Comparison of ENCODE assay signal across 17 cellular contexts in the genomic region with DNA sequence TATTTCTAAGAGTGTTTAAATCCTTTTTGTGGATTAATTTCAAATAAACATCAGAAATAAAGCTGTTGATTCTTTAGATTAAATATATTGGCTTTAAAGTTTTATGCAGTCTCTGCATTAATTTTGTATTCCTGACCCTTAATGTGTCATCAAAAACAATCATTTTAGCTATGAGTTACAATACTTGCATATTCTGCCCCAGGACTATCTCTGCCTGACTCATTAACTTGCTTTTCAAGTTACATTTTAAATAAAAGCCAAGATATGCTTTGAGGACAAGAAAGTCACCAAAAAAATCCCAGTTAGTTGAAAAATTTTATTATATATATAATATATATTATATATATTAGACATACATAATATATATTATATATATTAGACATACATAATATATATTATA.
DNase-seq lines count a peak whose midpoint lies in the region; ATAC-seq, FAIRE-seq and TF ChIP-seq lines count a peak whose summit lies in the region.
"Had no signal": no experiment of that assay in that cellular context is flagged by ENCODE, and none has a peak within 500 bp of the region (broad histone marks: within the 10 kb centered on the region; RNA-seq: fewer than 3 reads in every experiment).

No MANE protein-coding gene starts in this region.

- H3K79me2 ChIP-seq in PC-3 (ENCODE audit: low read length) = no peaks in the 10 kb centered on the region
- H3K79me2 ChIP-seq in Karpas-422 (ENCODE audit: low read length) = no peaks in the 10 kb centered on the region
- no peaks in the 10 kb centered on the region for H3K79me2 ChIP-seq in mammary epithelial cell (ENCODE audit: insufficient read depth, low read length)

- DNase-seq in PC-3 (peak; percentile 73), bronchial epithelial cell (ENCODE audit: low read depth) (peak; percentile 54), frontal cortex (ENCODE audit: low spot score in 2 of 2) (no peak), Karpas-422 (no peak), mammary epithelial cell (no peak)
- no peak for DNase-seq in activated T-cell treated with anti-CD3 and anti-CD28 coated beads, Interleukin-2, amount 50 U/mL, for 1 hour
- DNase-seq: C1 segment of cervical spinal cord; Calu3; CD4-positive, alpha-beta memory T cell; COR-L47; DMS53; DMS79 treated with DMSO at 0.1 percent for 48 hours; GOT3; HFFc6 had no signal

- BruUV-seq in PC-3 (replicated peaks; lab: Mats Ljungman, UMichigan) = no TSS peak
- no TSS peak for BruUV-seq in mammary epithelial cell (replicated peaks; lab: Mats Ljungman, UMichigan)

- H3K27me3 ChIP-seq in PC-3 (ENCODE audit: low read length) = no peaks in the 10 kb centered on the region
- H3K27me3 ChIP-seq in bronchial epithelial cell (ENCODE audit: control insufficient read depth, insufficient read depth, low read length) = no peaks in the 10 kb centered on the region
- H3K27me3 ChIP-seq in Karpas-422 (ENCODE audit: low read length) = no peaks in the 10 kb centered on the region
- H3K27me3 ChIP-seq in mammary epithelial cell (ENCODE audit: insufficient read depth, low read length) = no peaks in the 10 kb centered on the region

- H3K9ac ChIP-seq in PC-3 (ENCODE audit: low read length) = no peak overlapping the region
- no peak overlapping the region for H3K9ac ChIP-seq in Karpas-422 (ENCODE audit: low read length)
- no peak overlapping the region for H3K9ac ChIP-seq in mammary epithelial cell (ENCODE audit: insufficient read depth, low read length)

- CTCF ChIA-PET in PC-3 (lab: Charles Lee) (no interaction called here), mammary epithelial cell (lab: Charles Lee; ENCODE audit: low non-redundant PET) (no interaction called here)

- POLR2A ChIA-PET in PC-3 (lab: Charles Lee; ENCODE audit: unreplicated experiment) = no interaction called here

- 0 out of 2 replicates have a peak, but pooled peaks have one; percentile 16 for ATAC-seq in PC-3

- H3K9me3 ChIP-seq in PC-3 (ENCODE audit: low read length) (no peaks in the 10 kb centered on the region), Karpas-422 (ENCODE audit: low read length) (peaks cover 32% of the 10 kb centered on the region), mammary epithelial cell (replicated peaks; ENCODE audit: insufficient read depth, low read length) (no peaks in the 10 kb centered on the region)
- H3K9me3 ChIP-seq: HAP-1 had no signal

- peaks cover 10% of the 10 kb centered on the region for H3K4me1 ChIP-seq in PC-3 (ENCODE audit: insufficient read depth, low read length)
- no peaks in the 10 kb centered on the region for H3K4me1 ChIP-seq in Karpas-422 (ENCODE audit: low read length)
- H3K4me1 ChIP-seq in mammary epithelial cell (ENCODE audit: insufficient read depth, low read length) = no peaks in the 10 kb centered on the region
- H3K4me1 ChIP-seq: HAP-1 had no signal

- H3K4me2 ChIP-seq in PC-3 (ENCODE audit: low read length) = 0 out of 2 replicates have a peak overlapping the region, but pooled peaks have one; percentile 6
- no peak overlapping the region for H3K4me2 ChIP-seq in Karpas-422 (ENCODE audit: low read depth, low read length, poor library complexity, severe bottlenecking)
- no peak overlapping the region for H3K4me2 ChIP-seq in mammary epithelial cell (ENCODE audit: insufficient read depth, low read depth, low read length)

- H2AFZ ChIP-seq in PC-3 (ENCODE audit: low read length) = no peak overlapping the region
- H2AFZ ChIP-seq in Karpas-422 (ENCODE audit: low read length) = no peak overlapping the region
- no peak overlapping the region for H2AFZ ChIP-seq in mammary epithelial cell (ENCODE audit: low read depth, low read length)

- dilution Hi-C loops in mammary epithelial cell (cut with HindIII; ENCODE audit: low sequenced_read_pairs) = no loop called here

- H3K36me3 ChIP-seq in PC-3 (ENCODE audit: low read depth, low read length) = no peaks in the 10 kb centered on the region
- H3K36me3 ChIP-seq in bronchial epithelial cell (ENCODE audit: control insufficient read depth, insufficient read depth, low read length) = no peaks in the 10 kb centered on the region
- no peaks in the 10 kb centered on the region for H3K36me3 ChIP-seq in Karpas-422 (ENCODE audit: insufficient read depth, low read length)
- no peaks in the 10 kb centered on the region for H3K36me3 ChIP-seq in mammary epithelial cell (ENCODE audit: insufficient read depth, low read length)
- H3K36me3 ChIP-seq: HAP-1 had no signal

- no peak overlapping the region for H3K4me3 ChIP-seq in PC-3 (ENCODE audit: low read length)
- no peak overlapping the region for H3K4me3 ChIP-seq in bronchial epithelial cell (ENCODE audit: low read depth, low read length)
- H3K4me3 ChIP-seq in Karpas-422 (ENCODE audit: low read length) = no peak overlapping the region
- no peak overlapping the region for H3K4me3 ChIP-seq in mammary epithelial cell (replicated peaks in 1 of 3; ENCODE audit: insufficient read depth in 1 of 3, low read depth in 2 of 3, low read length in 3 of 3)
- H3K4me3 ChIP-seq: HAP-1 had no signal

- TF ChIP-seq CTCF in PC-3 (conservative IDR thresholded peaks at IDR 0.05; ENCODE audit: low read depth, low read length) (no peak), bronchial epithelial cell (IDR thresholded peaks at IDR 0.05; ENCODE audit: insufficient read depth, low read length, severe bottlenecking) (no peak), mammary epithelial cell (conservative IDR thresholded peaks at IDR 0.05 in 1 of 2, IDR thresholded peaks at IDR 0.05 in 1 of 2; ENCODE audit: extremely low read depth in 1 of 2, insufficient read depth in 1 of 2, low read depth in 1 of 2, low read length in 2 of 2) (no peak)

- in situ Hi-C loops in mammary epithelial cell (cut with MboI; ENCODE audit: low sequenced_read_pairs in 2 of 2) = no loop called here

- no peaks in the 10 kb centered on the region for H3F3A ChIP-seq in PC-3 (ENCODE audit: low read length, unreplicated experiment)

- H4K20me1 ChIP-seq in PC-3 (ENCODE audit: low read length) (no peaks in the 10 kb centered on the region), Karpas-422 (ENCODE audit: insufficient read depth, low read depth, low read length) (no peaks in the 10 kb centered on the region), mammary epithelial cell (ENCODE audit: insufficient read depth, low read length) (no peaks in the 10 kb centered on the region)

- H3K27ac ChIP-seq in PC-3 (ENCODE audit: low read length) = no peak overlapping the region
- no peak overlapping the region for H3K27ac ChIP-seq in Karpas-422 (ENCODE audit: low read length)
- H3K27ac ChIP-seq in mammary epithelial cell (ENCODE audit: insufficient read depth, low read depth, low read length) = no peak overlapping the region

- no peak for FAIRE-seq in bronchial epithelial cell (lab: Jason Lieb, UNC)
- peak; percentile 97 for FAIRE-seq in frontal cortex (lab: Jason Lieb, UNC)
- FAIRE-seq: GM12892, H54 had no signal

- H3K9me2 ChIP-seq in PC-3 (replicated peaks; ENCODE audit: low read length) (no peaks in the 10 kb centered on the region), Karpas-422 (replicated peaks; ENCODE audit: insufficient read depth, low read length) (no peaks in the 10 kb centered on the region)

- intact Hi-C loops in PC-3 (cut with micrococcal nuclease) (loop anchor here (10.0 kb wide), 4 partner anchors 96 to 544 kb away; no protein-coding TSS in a partner anchor), mammary epithelial cell (cut with micrococcal nuclease) (no loop called here)

Comparison
In these comparisons a context has a peak if more than half of its experiments do, and no peak if none do; other contexts are left out.
1. DNase-seq: peak in PC-3 (single experiment) and bronchial epithelial cell (single experiment); none in frontal cortex (0 of 2), activated T-cell treated with anti-CD3 and anti-CD28 coated beads, Interleukin-2, amount 50 U/mL, for 1 hour (single experiment), Karpas-422 (single experiment) and mammary epithelial cell (single experiment).